In genomic region chr6:79048611-79049010, GRCh38 we compare ENCODE assay signal across 8 cellular contexts. TPM values are rescaled to one million over a fixed set of nuclear protein-coding genes. Genes with fewer than 3 reads are reported as not detected.
DNase-seq lines count a peak whose midpoint lies in the region; ATAC-seq and TF ChIP-seq lines count a peak whose summit lies in the region.

No MANE protein-coding gene starts in this region.

- intact Hi-C loops in OCI-LY7 (cut with micrococcal nuclease; ENCODE audit: unreplicated experiment), result loop anchor here (2.0 kb wide), 1 partner anchor 28 kb away; no protein-coding TSS in a partner anchor

- POLR2A ChIA-PET in OCI-LY7 (lab: Charles Lee), result interaction anchor here (0.6 to 0.7 kb wide), 2 partner anchors 14 to 27 kb away, joined by 3 to 4 read pairs; no protein-coding TSS in a partner anchor

- peaks cover 13% of the 10 kb centered on the region; the same call in 1 of the 2 replicates for H4K20me1 ChIP-seq in OCI-LY7 (ENCODE audit: insufficient read depth, low read length)

- no peak overlapping the region for H2AFZ ChIP-seq in OCI-LY7 (ENCODE audit: low read length)

- CTCF ChIA-PET in OCI-LY7 (lab: Charles Lee; ENCODE audit: unreplicated experiment), result no interaction called here

- ATAC-seq in GM21619 (IDR thresholded peaks at IDR 0.05; ENCODE audit: unreplicated experiment), result no peak

- TF ChIP-seq CTCF in OCI-LY7 (conservative IDR thresholded peaks at IDR 0.05; ENCODE audit: low read length) (peak; percentile 63), GM10266 (IDR thresholded peaks at IDR 0.05; ENCODE audit: control insufficient read depth, insufficient read depth, low read depth, missing control alignments) (no peak)

- H3K4me3 ChIP-seq in OCI-LY7 (ENCODE audit: low read depth, low read length, poor library complexity, severe bottlenecking), result no peak overlapping the region

- peaks cover 74% of the 10 kb centered on the region for H3K79me2 ChIP-seq in OCI-LY7 (ENCODE audit: insufficient read depth, low read depth, low read length)

- DNase-seq in 8988T, result peak; percentile 7
- peak; percentile 59 for DNase-seq in ELR (ENCODE audit: low read depth)
- DNase-seq in OCI-LY7 (ENCODE audit: low spot score), result peak; percentile 17
- DNase-seq in fibroblast of peridontal ligament (ENCODE audit: extremely low read depth), result peak; percentile 54
- no peak for DNase-seq in C1 segment of cervical spinal cord (lab: John Stamatoyannopoulos, UW)
- DNase-seq in GM10266 (ENCODE audit: extremely low spot score), result no peak
- DNase-seq in activated CD8-positive, alpha-beta memory T cell treated with anti-CD3 and anti-CD28 coated beads for 24 hours, result no peak

- H3K4me1 ChIP-seq in OCI-LY7 (ENCODE audit: insufficient read depth, low read length, poor library complexity, severe bottlenecking), result no peaks in the 10 kb centered on the region

- no TSS peak for BruUV-seq in OCI-LY7 (replicated peaks; lab: Mats Ljungman, UMichigan)

- no peak overlapping the region for H3K4me2 ChIP-seq in OCI-LY7 (ENCODE audit: low read length)

- peaks cover 95% of the 10 kb centered on the region for H3K36me3 ChIP-seq in OCI-LY7 (ENCODE audit: insufficient read depth, low read length)

- H3K27ac ChIP-seq in OCI-LY7 (ENCODE audit: low read depth, low read length, poor library complexity, severe bottlenecking), result no peak overlapping the region

- H3K9me3 ChIP-seq in OCI-LY7 (ENCODE audit: low read length), result no peaks in the 10 kb centered on the region

- H3K9me2 ChIP-seq in OCI-LY7 (ENCODE audit: insufficient read depth, low read length), result no peaks in the 10 kb centered on the region

RNA-seq across cellular contexts. Expression of gene PHIP, which starts 29.4 kb away (rescaled TPM):
- 32.1 and 35.4 TPM in 2 replicates for total RNA-seq in OCI-LY7 (2014; rRNA removed; shearing (Covaris generic))
- 46.6 and 48.4 TPM in 2 replicates for total RNA-seq in OCI-LY7 (2022)

Comparison
In these comparisons a context has a peak if more than half of its experiments do, and no peak if none do; other contexts are left out.
1. DNase-seq: peak in 8988T (single experiment), ELR (single experiment), OCI-LY7 (single experiment) and fibroblast of peridontal ligament (single experiment); none in C1 segment of cervical spinal cord (0 of 14), GM10266 (single experiment) and activated CD8-positive, alpha-beta memory T cell treated with anti-CD3 and anti-CD28 coated beads for 24 hours (single experiment).